ENCODE assay signal across 8 cellular contexts in genomic region chr1:78619803-78620579, GRCh38. TPM values are rescaled to one million over a fixed set of nuclear protein-coding genes. Genes with fewer than 3 reads are reported as not detected.
DNase-seq lines count a peak whose midpoint lies in the region; ATAC-seq and TF ChIP-seq lines count a peak whose summit lies in the region.

Gene IFI44L, plus strand, starts transcription at chr1:78620448. Its CDS starts 7,468 bp downstream, at chr1:78627916.

- H3K4me2 ChIP-seq in skeletal muscle satellite cell (ENCODE audit: low read length) = peak within 1 kb of the TSS; percentile 91

- peak within 1 kb of the TSS; percentile 77 for H3K4me3 ChIP-seq in CD4-positive, CD25-positive, alpha-beta regulatory T cell (ENCODE audit: low read depth, low read length)
- peak within 1 kb of the TSS; percentile 69 for H3K4me3 ChIP-seq in skeletal muscle satellite cell (ENCODE audit: low read length)

- H3K9me3 ChIP-seq in CD4-positive, CD25-positive, alpha-beta regulatory T cell (ENCODE audit: control insufficient read depth in 2 of 2, low read length in 2 of 2) = no peaks in the 10 kb centered on the region
- H3K9me3 ChIP-seq in skeletal muscle satellite cell (replicated peaks; ENCODE audit: low read length) = no peaks in the 10 kb centered on the region

- no peak for TF ChIP-seq CTCF in foreskin keratinocyte (conservative IDR thresholded peaks at IDR 0.05)

- peaks cover 19% of the 10 kb centered on the region for H3K4me1 ChIP-seq in CD4-positive, CD25-positive, alpha-beta regulatory T cell (ENCODE audit: control insufficient read depth, insufficient read depth, low read length, poor library complexity, severe bottlenecking)
- H3K4me1 ChIP-seq in foreskin keratinocyte (peaks cover 21% of the 10 kb centered on the region), skeletal muscle satellite cell (ENCODE audit: control insufficient read depth, insufficient read depth, low read length) (peaks cover 22% of the 10 kb centered on the region)

- peak; percentile 43 to 60 for ATAC-seq in CD4-positive, CD25-positive, alpha-beta regulatory T cell (ENCODE audit: low read depth in 2 of 2)
- ATAC-seq in GM21717 (IDR thresholded peaks at IDR 0.05; ENCODE audit: unreplicated experiment) (peak; percentile 41), foreskin keratinocyte (peak; percentile 42)
- ATAC-seq in activated T-helper 17 cell treated with anti-CD3 and anti-CD28 coated beads, Interleukin-2, amount 50 U/mL, for 72 hours (replicated peaks) = peak; percentile 46

- peak within 1 kb of the TSS; percentile 39 for H3K27ac ChIP-seq in CD4-positive, CD25-positive, alpha-beta regulatory T cell (ENCODE audit: insufficient read depth, low read length, poor library complexity, severe bottlenecking)
- peak within 1 kb of the TSS; percentile 85 for H3K27ac ChIP-seq in foreskin keratinocyte

- peak; percentile 12 to 44 (median 33) for DNase-seq in CD4-positive, CD25-positive, alpha-beta regulatory T cell
- DNase-seq in NCI-H226 = peak; percentile 11
- peak; percentile 55 to 76 for DNase-seq in foreskin keratinocyte
- DNase-seq in hepatic stellate cell (ENCODE audit: low spot score) = no peak
- DNase-seq in cerebellar cortex (ENCODE audit: low spot score) = no peak

- peak within 1 kb of the TSS; percentile 74 to 99 (median 89) for H3K27ac Mint-ChIP-seq in CD4-positive, CD25-positive, alpha-beta regulatory T cell
- peak within 1 kb of the TSS; percentile 55 for H3K27ac Mint-ChIP-seq in activated T-helper 17 cell treated with anti-CD3 and anti-CD28 coated beads, Interleukin-2, amount 50 U/mL, for 72 hours

- H3K4me1 Mint-ChIP-seq in CD4-positive, CD25-positive, alpha-beta regulatory T cell = peaks cover 10 to 67% (median 48%) of the 10 kb centered on the region in 4 donors
- peaks cover 52% of the 10 kb centered on the region for H3K4me1 Mint-ChIP-seq in activated T-helper 17 cell treated with anti-CD3 and anti-CD28 coated beads, Interleukin-2, amount 50 U/mL, for 72 hours

- no peaks in the 10 kb centered on the region for H3K27me3 Mint-ChIP-seq in CD4-positive, CD25-positive, alpha-beta regulatory T cell
- H3K27me3 Mint-ChIP-seq in activated T-helper 17 cell treated with anti-CD3 and anti-CD28 coated beads, Interleukin-2, amount 50 U/mL, for 72 hours = no peaks in the 10 kb centered on the region

- no peaks in the 10 kb centered on the region for H3K36me3 ChIP-seq in CD4-positive, CD25-positive, alpha-beta regulatory T cell (ENCODE audit: control insufficient read depth, insufficient read depth, low read length)
- H3K36me3 ChIP-seq in skeletal muscle satellite cell (ENCODE audit: insufficient read depth, low read length) = no peaks in the 10 kb centered on the region

- peaks cover 8% of the 10 kb centered on the region for H3K36me3 Mint-ChIP-seq in CD4-positive, CD25-positive, alpha-beta regulatory T cell
- H3K36me3 Mint-ChIP-seq in activated T-helper 17 cell treated with anti-CD3 and anti-CD28 coated beads, Interleukin-2, amount 50 U/mL, for 72 hours (ENCODE audit: low read depth) = peaks cover 6% of the 10 kb centered on the region

- H3K4me3 Mint-ChIP-seq in CD4-positive, CD25-positive, alpha-beta regulatory T cell = peak within 1 kb of the TSS; percentile 39 to 95 (median 71)
- peak within 1 kb of the TSS; percentile 78 for H3K4me3 Mint-ChIP-seq in activated T-helper 17 cell treated with anti-CD3 and anti-CD28 coated beads, Interleukin-2, amount 50 U/mL, for 72 hours

- H3K9ac ChIP-seq in skeletal muscle satellite cell (ENCODE audit: low read depth, low read length) = peak within 1 kb of the TSS; percentile 79

- H3K9me3 Mint-ChIP-seq in CD4-positive, CD25-positive, alpha-beta regulatory T cell = no peaks in the 10 kb centered on the region
- no peaks in the 10 kb centered on the region for H3K9me3 Mint-ChIP-seq in activated T-helper 17 cell treated with anti-CD3 and anti-CD28 coated beads, Interleukin-2, amount 50 U/mL, for 72 hours

- no peaks in the 10 kb centered on the region for H3K27me3 ChIP-seq in CD4-positive, CD25-positive, alpha-beta regulatory T cell (ENCODE audit: control insufficient read depth, insufficient read depth, low read length)
- no peaks in the 10 kb centered on the region for H3K27me3 ChIP-seq in foreskin keratinocyte
- no peaks in the 10 kb centered on the region for H3K27me3 ChIP-seq in skeletal muscle satellite cell (ENCODE audit: control insufficient read depth, insufficient read depth, low read length)

RNA-seq across cellular contexts. Expression of gene IFI44L, which starts in this region (rescaled TPM):
- total RNA-seq in CD4-positive, CD25-positive, alpha-beta regulatory T cell = 19.1 TPM
- polyA plus RNA-seq in CD4-positive, CD25-positive, alpha-beta regulatory T cell = 1 to 10 TPM; 1.4 to 8.2 (median 3.6) TPM
- total RNA-seq in activated T-helper 17 cell treated with anti-CD3 and anti-CD28 coated beads, Interleukin-2, amount 50 U/mL, for 72 hours = 1 to 10 TPM; 3.4 to 4.1 TPM
- total RNA-seq in foreskin keratinocyte = 31.8 and 44.0 TPM in 2 replicates
- 11.7 and 14.1 TPM in 2 replicates for polyA plus RNA-seq in foreskin keratinocyte
- 127 and 222 TPM in 2 replicates for total RNA-seq in skeletal muscle satellite cell (2012; rRNA removed)

Comparison
In these comparisons a context has a peak if more than half of its experiments do, and no peak if none do; other contexts are left out.
1. DNase-seq: peak in CD4-positive, CD25-positive, alpha-beta regulatory T cell (3 of 3), NCI-H226 (single experiment) and foreskin keratinocyte (2 of 2); none in hepatic stellate cell (single experiment) and cerebellar cortex (single experiment).
2. Peak in every context shown above with its lines, with median percentiles within 50 percentile points of each other: ATAC-seq.